ENCODE assay signal across 22 cellular contexts in genomic region chr4:5266991-5267390, GRCh38.
"Had no signal": no experiment of that assay in that cellular context is flagged by ENCODE, and none has a peak within 500 bp of the region (broad histone marks: within the 10 kb centered on the region; RNA-seq: fewer than 3 reads in every experiment).

No MANE protein-coding gene starts in this region.

- H3K4me2 ChIP-seq: smooth muscle cell had no signal

- H3K27me3 ChIP-seq: esophagus muscularis mucosa, neutrophil, right lobe of liver, suprapubic skin, transverse colon, upper lobe of right lung, uterus had no signal

- H2AFZ ChIP-seq: parathyroid adenoma had no signal

- H3K4me1 ChIP-seq: esophagus muscularis mucosa, lower lobe of right lung, parathyroid adenoma, right lobe of liver, suprapubic skin, transverse colon, upper lobe of right lung, uterus had no signal

- H3K36me3 ChIP-seq: esophagus muscularis mucosa, lower lobe of right lung, neutrophil, right lobe of liver, suprapubic skin, transverse colon, upper lobe of right lung, uterus had no signal

- H3K79me2 ChIP-seq: parathyroid adenoma had no signal

- H3K27ac ChIP-seq: dorsolateral prefrontal cortex, esophagus muscularis mucosa, lower lobe of right lung, neutrophil, parathyroid adenoma, right lobe of liver, suprapubic skin, transverse colon, upper lobe of right lung, uterus had no signal

- H3K9ac ChIP-seq: parathyroid adenoma had no signal

- H3K9me3 ChIP-seq: esophagus muscularis mucosa, lower lobe of right lung, mucosa of descending colon, neutrophil, right lobe of liver, suprapubic skin, transverse colon, upper lobe of right lung, uterus had no signal

- H3K4me3 ChIP-seq: dorsolateral prefrontal cortex, esophagus muscularis mucosa, lower lobe of right lung, mucosa of descending colon, right lobe of liver, smooth muscle cell, suprapubic skin, transverse colon, upper lobe of right lung, uterus had no signal

- DNase-seq: effector CD8-positive, alpha-beta T cell; foreskin melanocyte; left ventricle myocardium superior; lower lobe of right lung; mucosa of descending colon; naive B cell; right lobe of liver; stimulated activated CD4-positive, alpha-beta T cell treated with anti-CD3 and anti-CD28 coated beads, Interleukin-12 subunit alpha, Interleukin-12 subunit beta, amount 100 ng/mL, for 4 hours; stimulated activated CD4-positive, alpha-beta T cell treated with anti-CD3 and anti-CD28 coated beads, Interleukin-1b, Interleukin-23, amount 100 ng/mL, for 48 hours; stimulated activated CD4-positive, alpha-beta T cell treated with anti-CD3 and anti-CD28 coated beads, Interleukin-4, amount 100 ng/mL, for 1 hour; stimulated activated CD8-positive, alpha-beta memory T cell treated with anti-CD3 and anti-CD28 coated beads, Interleukin-4, amount 100 ng/mL, for 48 hours; stimulated activated naive CD4-positive, alpha-beta T cell; stimulated activated naive CD8-positive, alpha-beta T cell treated with anti-CD3 and anti-CD28 coated beads, Interleukin-15, amount 100 ng/mL, for 72 hours; transverse colon; upper lobe of right lung; uterus had no signal
